In genomic region chr20:13061381-13061780, GRCh38 we compare ENCODE assay signal across 28 cellular contexts. TPM values are rescaled to one million over a fixed set of nuclear protein-coding genes. Genes with fewer than 3 reads are reported as not detected.
DNase-seq lines count a peak whose midpoint lies in the region; ATAC-seq and TF ChIP-seq lines count a peak whose summit lies in the region.
"Had no signal": no experiment of that assay in that cellular context is flagged by ENCODE, and none has a peak within 500 bp of the region (broad histone marks: within the 10 kb centered on the region; RNA-seq: fewer than 3 reads in every experiment).

No MANE protein-coding gene starts in this region.

- peaks cover 3% of the 10 kb centered on the region for H3K9me3 ChIP-seq in mammary epithelial cell (replicated peaks; ENCODE audit: insufficient read depth, low read length)
- H3K9me3 ChIP-seq: HAP-1, vagina had no signal

- no peak overlapping the region for H3K4me3 ChIP-seq in mammary epithelial cell (replicated peaks in 1 of 3; ENCODE audit: insufficient read depth in 1 of 3, low read depth in 2 of 3, low read length in 3 of 3)
- H3K4me3 ChIP-seq: BLaER1, dorsolateral prefrontal cortex, gastroesophageal sphincter, HAP-1, lower lobe of right lung, sigmoid colon, tibial artery, vagina had no signal

- H3K27me3 ChIP-seq in mammary epithelial cell (ENCODE audit: insufficient read depth, low read length): no peaks in the 10 kb centered on the region
- H3K27me3 ChIP-seq: BLaER1, dorsolateral prefrontal cortex, gastroesophageal sphincter, sigmoid colon, tibial artery, vagina had no signal

- no peaks in the 10 kb centered on the region for H3K79me2 ChIP-seq in mammary epithelial cell (ENCODE audit: insufficient read depth, low read length)

- no peaks in the 10 kb centered on the region for H4K20me1 ChIP-seq in mammary epithelial cell (ENCODE audit: insufficient read depth, low read length)
- H4K20me1 ChIP-seq: BLaER1 had no signal

- DNase-seq in activated CD4-positive, alpha-beta T cell treated with anti-CD3 and anti-CD28 coated beads, Interleukin-2, amount 10 ng/mL, durations not matched to agents 24 days and 14 days: peak; percentile 46
- no peak for DNase-seq in activated CD4-positive, alpha-beta T cell treated with anti-CD3 and anti-CD28 coated beads, Interleukin-2, amount 50 U/mL, for 48 hours
- DNase-seq in NCI-H345 treated with DMSO at 0.1 percent for 48 hours (lab: John Stamatoyannopoulos, UW; ENCODE audit: unreplicated experiment): peak; percentile 69
- DNase-seq in mammary epithelial cell: peak; percentile 93
- DNase-seq in renal cortical epithelial cell (ENCODE audit: low read depth): peak; percentile 10
- no peak for DNase-seq in NCI-H226
- DNase-seq: activated CD4-positive, alpha-beta T cell treated with anti-CD3 and anti-CD28 coated beads for 1 hour; activated CD8-positive, alpha-beta memory T cell treated with anti-CD3 and anti-CD28 coated beads, Interleukin-2, amount 50 U/mL, for 48 hours; activated CD8-positive, alpha-beta T cell treated with anti-CD3 and anti-CD28 coated beads for 36 hours; activated naive CD4-positive, alpha-beta T cell treated with anti-CD3 and anti-CD28 coated beads, Interleukin-2, amount 50 U/mL, for 16 hours; dorsolateral prefrontal cortex; Karpas-422; lower lobe of right lung; naive thymus-derived CD4-positive, alpha-beta T cell; NCI-H2227 treated with DMSO at 0.1 percent for 48 hours; NK-92 treated with Interleukin-12 subunit alpha and Interleukin-12 subunit beta, amount 100 ng/mL, for 24 hours; sigmoid colon; stimulated activated CD4-positive, alpha-beta T cell treated with anti-CD3 and anti-CD28 coated beads, Interleukin-4, amount 100 ng/mL, for 1 hour; tibial artery had no signal

- H3K9ac ChIP-seq in mammary epithelial cell (ENCODE audit: insufficient read depth, low read length): no peak overlapping the region
- H3K9ac ChIP-seq: BLaER1 had no signal

- BruUV-seq in mammary epithelial cell (replicated peaks; lab: Mats Ljungman, UMichigan): no TSS peak

- no peaks in the 10 kb centered on the region for H3K36me3 Mint-ChIP-seq in activated CD4-positive, alpha-beta T cell treated with anti-CD3 and anti-CD28 coated beads, Interleukin-2, amount 10 ng/mL, durations not matched to agents 24 days and 14 days (ENCODE audit: low read depth)
- H3K36me3 Mint-ChIP-seq: brain had no signal

- no peaks in the 10 kb centered on the region for H3K27me3 Mint-ChIP-seq in activated CD4-positive, alpha-beta T cell treated with anti-CD3 and anti-CD28 coated beads, Interleukin-2, amount 10 ng/mL, durations not matched to agents 24 days and 14 days
- H3K27me3 Mint-ChIP-seq: activated CD8-positive, alpha-beta T cell treated with anti-CD3 and anti-CD28 coated beads for 36 hours; progenitor cell of endocrine pancreas had no signal

- no peak overlapping the region for H3K4me3 Mint-ChIP-seq in activated CD4-positive, alpha-beta T cell treated with anti-CD3 and anti-CD28 coated beads, Interleukin-2, amount 10 ng/mL, durations not matched to agents 24 days and 14 days
- H3K4me3 Mint-ChIP-seq: activated CD8-positive, alpha-beta T cell treated with anti-CD3 and anti-CD28 coated beads for 36 hours; brain; naive thymus-derived CD4-positive, alpha-beta T cell; T-helper 2 cell treated with Interferon-gamma antibody and Interleukin-4, amounts not matched to agents 5 μg/mL and 100 μg/mL, for 36 hours had no signal

- peaks cover 12% of the 10 kb centered on the region for H3K4me1 ChIP-seq in mammary epithelial cell (ENCODE audit: insufficient read depth, low read length)
- H3K4me1 ChIP-seq: BLaER1, gastroesophageal sphincter, HAP-1, lower lobe of right lung, sigmoid colon, tibial artery, vagina had no signal

- no peak overlapping the region for H3K27ac Mint-ChIP-seq in activated CD4-positive, alpha-beta T cell treated with anti-CD3 and anti-CD28 coated beads, Interleukin-2, amount 10 ng/mL, durations not matched to agents 24 days and 14 days
- H3K27ac Mint-ChIP-seq: activated CD8-positive, alpha-beta T cell treated with anti-CD3 and anti-CD28 coated beads for 36 hours; brain; naive thymus-derived CD4-positive, alpha-beta T cell; progenitor cell of endocrine pancreas; T-helper 2 cell treated with Interferon-gamma antibody and Interleukin-4, amounts not matched to agents 5 μg/mL and 100 μg/mL, for 36 hours had no signal

- H3K9me3 Mint-ChIP-seq in activated CD4-positive, alpha-beta T cell treated with anti-CD3 and anti-CD28 coated beads, Interleukin-2, amount 10 ng/mL, durations not matched to agents 24 days and 14 days: no peaks in the 10 kb centered on the region
- H3K9me3 Mint-ChIP-seq: T-helper 2 cell treated with Interferon-gamma antibody and Interleukin-4, amounts not matched to agents 5 μg/mL and 100 μg/mL, for 36 hours had no signal

- H3K36me3 ChIP-seq in mammary epithelial cell (ENCODE audit: insufficient read depth, low read length): no peaks in the 10 kb centered on the region
- H3K36me3 ChIP-seq: BLaER1, gastroesophageal sphincter, HAP-1, lower lobe of right lung, sigmoid colon, tibial artery, vagina had no signal

- CTCF ChIA-PET in mammary epithelial cell (lab: Charles Lee; ENCODE audit: low non-redundant PET): no interaction called here

- no peak overlapping the region for H3K4me2 ChIP-seq in mammary epithelial cell (ENCODE audit: insufficient read depth, low read depth, low read length)
- H3K4me2 ChIP-seq: BLaER1 had no signal

- H3K27ac ChIP-seq in mammary epithelial cell (ENCODE audit: insufficient read depth, low read depth, low read length): no peak overlapping the region
- H3K27ac ChIP-seq: BLaER1, dorsolateral prefrontal cortex, gastroesophageal sphincter, lower lobe of right lung, sigmoid colon, tibial artery, vagina had no signal

- WGBS in mammary epithelial cell (ENCODE audit: low coverage, missing lambda C conversion rate): 31% methylated on average over 3 of the region's 3 CpGs

- no peak for ATAC-seq in HG02610 (IDR thresholded peaks at IDR 0.05; ENCODE audit: unreplicated experiment)
- ATAC-seq: activated CD8-positive, alpha-beta T cell treated with anti-CD3 and anti-CD28 coated beads for 36 hours; gastroesophageal sphincter; lower lobe of right lung; naive thymus-derived CD4-positive, alpha-beta T cell had no signal

- no peak for TF ChIP-seq CTCF in mammary epithelial cell (conservative IDR thresholded peaks at IDR 0.05 in 1 of 2, IDR thresholded peaks at IDR 0.05 in 1 of 2; ENCODE audit: extremely low read depth in 1 of 2, insufficient read depth in 1 of 2, low read depth in 1 of 2, low read length in 2 of 2)

- in situ Hi-C loops in mammary epithelial cell (cut with MboI; ENCODE audit: low sequenced_read_pairs in 2 of 2): no loop called here

- H3K4me1 Mint-ChIP-seq in activated CD4-positive, alpha-beta T cell treated with anti-CD3 and anti-CD28 coated beads, Interleukin-2, amount 10 ng/mL, durations not matched to agents 24 days and 14 days: no peaks in the 10 kb centered on the region
- H3K4me1 Mint-ChIP-seq: brain; naive thymus-derived CD4-positive, alpha-beta T cell had no signal

- intact Hi-C loops in activated CD4-positive, alpha-beta T cell treated with anti-CD3 and anti-CD28 coated beads, Interleukin-2, amount 10 ng/mL, durations not matched to agents 24 days and 14 days (cut with micrococcal nuclease): no loop called here
- intact Hi-C loops in mammary epithelial cell (cut with micrococcal nuclease): no loop called here

- dilution Hi-C loops in mammary epithelial cell (cut with HindIII; ENCODE audit: low sequenced_read_pairs): no loop called here

- H2AFZ ChIP-seq in mammary epithelial cell (ENCODE audit: low read depth, low read length): no peak overlapping the region

RNA-seq across cellular contexts. Expression of gene SPTLC3, which starts 52.6 kb away (rescaled TPM):
- total RNA-seq in activated CD4-positive, alpha-beta T cell treated with anti-CD3 and anti-CD28 coated beads, Interleukin-2, amount 10 ng/mL, durations not matched to agents 24 days and 14 days: 0.26 and 0.33 TPM in 2 replicates
- total RNA-seq in mammary epithelial cell: 10 to 100 TPM; 10.1 to 12.5 TPM
- polyA plus RNA-seq in mammary epithelial cell: 3.6 TPM
- 6.3 TPM for polyA minus RNA-seq in mammary epithelial cell
- total RNA-seq in renal cortical epithelial cell: 4.2 and 46.9 TPM in 2 replicates
- total RNA-seq: G401 had no signal

Comparison
In these comparisons a context has a peak if more than half of its experiments do, and no peak if none do; other contexts are left out.
1. DNase-seq: peak in activated CD4-positive, alpha-beta T cell treated with anti-CD3 and anti-CD28 coated beads, Interleukin-2, amount 10 ng/mL, durations not matched to agents 24 days and 14 days (single experiment), NCI-H345 treated with DMSO at 0.1 percent for 48 hours (single experiment), mammary epithelial cell (single experiment) and renal cortical epithelial cell (single experiment); none in activated CD4-positive, alpha-beta T cell treated with anti-CD3 and anti-CD28 coated beads, Interleukin-2, amount 50 U/mL, for 48 hours (0 of 2) and NCI-H226 (single experiment).